Comparison of ENCODE assay signal across 1 cellular context in the genomic region with DNA sequence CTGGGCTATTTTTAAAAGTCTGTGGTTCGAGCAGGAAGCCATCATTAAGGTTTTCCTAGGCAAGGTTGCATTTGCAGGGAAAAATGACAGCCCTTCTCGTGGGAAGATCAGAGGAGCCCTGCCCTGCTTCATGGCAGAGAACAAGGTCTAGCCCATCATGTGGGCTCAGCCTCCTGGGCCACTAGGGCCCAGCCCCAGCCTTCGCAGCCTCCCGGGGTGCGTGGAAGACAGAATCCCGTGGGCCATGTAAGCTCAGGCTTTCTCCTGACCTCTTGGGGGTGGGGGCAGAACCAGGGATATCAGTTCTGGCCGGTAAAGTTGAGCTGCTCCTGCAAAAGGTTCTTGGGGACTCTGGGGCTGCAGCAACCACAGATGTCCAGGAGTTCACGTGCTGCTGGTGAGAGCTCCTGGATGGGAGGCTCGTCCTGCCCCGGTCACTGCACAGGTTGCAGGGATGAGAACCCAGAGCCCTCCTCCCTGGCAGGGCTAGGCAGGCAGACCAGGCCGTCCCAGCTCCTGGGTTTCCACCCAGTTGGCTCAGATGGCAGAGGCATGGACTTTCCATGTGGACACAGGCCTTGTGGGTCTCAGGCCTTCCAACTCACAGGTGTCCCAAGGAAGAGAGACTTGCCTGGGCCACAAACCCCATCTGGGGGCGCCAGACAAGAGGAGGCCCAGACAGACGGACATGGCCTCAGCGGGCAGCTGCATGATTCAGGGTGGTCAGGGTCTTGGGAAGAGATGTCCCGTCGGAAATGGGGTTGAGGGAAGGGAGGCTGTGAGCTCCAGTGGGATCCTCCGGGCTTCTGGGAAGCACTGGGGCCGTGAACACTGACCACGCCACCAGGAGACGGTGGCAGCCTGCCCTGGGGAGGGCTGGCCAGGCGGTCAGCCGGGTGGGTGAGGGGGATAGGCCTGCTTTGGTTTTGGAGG.
TF ChIP-seq lines count a peak whose summit lies in the region.

No MANE protein-coding gene starts in this region.

TF ChIP-seq in K562, 482 proteins besides CTCF, POLR2A, EP300 and RAD21:
- TF ChIP-seq XRCC3 (IDR thresholded peaks at IDR 0.05) (no peak), ILF3 (IDR thresholded peaks at IDR 0.05; ENCODE audit: borderline replicate concordance) (no peak), SOX6 (IDR thresholded peaks at IDR 0.05) (no peak), ZFX (CRISPR knock-in tag; IDR thresholded peaks at IDR 0.05) (peak; percentile 67), PHF8 (IDR thresholded peaks at IDR 0.05; ENCODE audit: borderline replicate concordance, low read length) (peak; percentile 12; the same call in 1 of the 2 replicates), C11orf30 (IDR thresholded peaks at IDR 0.05; ENCODE audit: low read depth) (no peak), BHLHE40 (IDR thresholded peaks at IDR 0.05; ENCODE audit: low read length) (peak; percentile 52), KDM5B (IDR thresholded peaks at IDR 0.05; ENCODE audit: insufficient replicate concordance, low read depth, low read length) (peak; percentile 32), TEAD2 (tag; IDR thresholded peaks at IDR 0.05) (no peak), HMGN3 (IDR thresholded peaks at IDR 0.05; ENCODE audit: borderline replicate concordance, extremely low read depth, insufficient read length, low read depth, low read length) (no peak), ZNF764 (CRISPR knock-in tag; IDR thresholded peaks at IDR 0.05; ENCODE audit: low read depth) (no peak), MCM3 (IDR thresholded peaks at IDR 0.05) (no peak)
- TF ChIP-seq, protein P1, sequence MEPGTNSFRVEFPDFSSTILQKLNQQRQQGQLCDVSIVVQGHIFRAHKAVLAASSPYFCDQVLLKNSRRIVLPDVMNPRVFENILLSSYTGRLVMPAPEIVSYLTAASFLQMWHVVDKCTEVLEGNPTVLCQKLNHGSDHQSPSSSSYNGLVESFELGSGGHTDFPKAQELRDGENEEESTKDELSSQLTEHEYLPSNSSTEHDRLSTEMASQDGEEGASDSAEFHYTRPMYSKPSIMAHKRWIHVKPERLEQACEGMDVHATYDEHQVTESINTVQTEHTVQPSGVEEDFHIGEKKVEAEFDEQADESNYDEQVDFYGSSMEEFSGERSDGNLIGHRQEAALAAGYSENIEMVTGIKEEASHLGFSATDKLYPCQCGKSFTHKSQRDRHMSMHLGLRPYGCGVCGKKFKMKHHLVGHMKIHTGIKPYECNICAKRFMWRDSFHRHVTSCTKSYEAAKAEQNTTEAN (CRISPR knock-in tag; IDR thresholded peaks at IDR 0.05): no peak
- TF ChIP-seq, protein P2, sequence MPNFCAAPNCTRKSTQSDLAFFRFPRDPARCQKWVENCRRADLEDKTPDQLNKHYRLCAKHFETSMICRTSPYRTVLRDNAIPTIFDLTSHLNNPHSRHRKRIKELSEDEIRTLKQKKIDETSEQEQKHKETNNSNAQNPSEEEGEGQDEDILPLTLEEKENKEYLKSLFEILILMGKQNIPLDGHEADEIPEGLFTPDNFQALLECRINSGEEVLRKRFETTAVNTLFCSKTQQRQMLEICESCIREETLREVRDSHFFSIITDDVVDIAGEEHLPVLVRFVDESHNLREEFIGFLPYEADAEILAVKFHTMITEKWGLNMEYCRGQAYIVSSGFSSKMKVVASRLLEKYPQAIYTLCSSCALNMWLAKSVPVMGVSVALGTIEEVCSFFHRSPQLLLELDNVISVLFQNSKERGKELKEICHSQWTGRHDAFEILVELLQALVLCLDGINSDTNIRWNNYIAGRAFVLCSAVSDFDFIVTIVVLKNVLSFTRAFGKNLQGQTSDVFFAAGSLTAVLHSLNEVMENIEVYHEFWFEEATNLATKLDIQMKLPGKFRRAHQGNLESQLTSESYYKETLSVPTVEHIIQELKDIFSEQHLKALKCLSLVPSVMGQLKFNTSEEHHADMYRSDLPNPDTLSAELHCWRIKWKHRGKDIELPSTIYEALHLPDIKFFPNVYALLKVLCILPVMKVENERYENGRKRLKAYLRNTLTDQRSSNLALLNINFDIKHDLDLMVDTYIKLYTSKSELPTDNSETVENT (CRISPR knock-in tag; IDR thresholded peaks at IDR 0.05): no peak
